ENCODE assay signal across 9 cellular contexts in the genomic region with DNA sequence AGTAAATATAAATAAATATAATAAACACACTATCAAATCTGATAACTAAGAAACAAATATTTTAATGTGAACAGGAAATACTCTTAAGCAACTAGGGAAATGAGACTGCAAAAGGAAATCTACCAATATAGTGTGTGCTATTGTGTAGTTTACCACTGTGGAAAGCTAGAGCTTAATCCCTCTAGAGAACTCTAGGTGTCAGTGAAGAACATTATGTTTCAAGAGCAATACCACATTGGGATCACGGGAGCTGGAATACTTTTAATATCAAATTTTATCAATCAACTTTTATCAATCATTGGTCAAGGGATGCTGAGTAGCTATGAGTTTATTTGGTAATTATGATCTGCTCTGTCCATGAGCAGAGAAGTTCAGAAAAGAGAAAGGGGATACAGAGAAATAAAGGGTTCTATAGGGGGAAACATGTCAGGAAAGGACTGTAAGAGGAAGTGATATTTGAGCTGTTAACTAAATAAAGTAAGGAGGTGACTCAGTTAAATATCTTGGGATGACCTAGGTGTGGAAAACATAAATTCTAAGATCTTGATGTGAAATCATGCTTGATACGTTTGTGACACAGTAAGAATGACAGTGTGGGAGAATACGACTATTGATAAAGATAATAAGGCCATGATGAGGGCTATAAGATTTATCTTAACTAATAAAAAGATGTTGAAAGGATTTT.
DNase-seq lines count a peak whose midpoint lies in the region; ATAC-seq, FAIRE-seq and TF ChIP-seq lines count a peak whose summit lies in the region.
"Had no signal": no experiment of that assay in that cellular context is flagged by ENCODE, and none has a peak within 500 bp of the region (broad histone marks: within the 10 kb centered on the region; RNA-seq: fewer than 3 reads in every experiment).

No MANE protein-coding gene starts in this region.

- no peaks in the 10 kb centered on the region for H3K79me2 ChIP-seq in HCT116 (ENCODE audit: insufficient read depth, low read length)

- H3K27me3 ChIP-seq in HCT116 (ENCODE audit: insufficient read depth, low read length) (no peaks in the 10 kb centered on the region), RWPE2 (ENCODE audit: insufficient read depth, poor library complexity, severe bottlenecking) (no peaks in the 10 kb centered on the region)

- TF ChIP-seq POLR2A in HCT116 (IDR thresholded peaks at IDR 0.05; ENCODE audit: borderline replicate concordance, extremely low read depth, insufficient read depth, insufficient read length) = no peak

- peak overlapping the region; percentile 87 for H2AFZ ChIP-seq in HCT116 (ENCODE audit: low read depth, low read length, poor library complexity, severe bottlenecking)

- H3K9me2 ChIP-seq in HCT116 (ENCODE audit: insufficient read depth) = no peaks in the 10 kb centered on the region

- ATAC-seq in HCT116 (peak; percentile 87), RWPE2 (ENCODE audit: low read depth) (peak; percentile 88), GM21526 (IDR thresholded peaks at IDR 0.05; ENCODE audit: low FRiP score, unreplicated experiment) (no peak)
- no peak for ATAC-seq in effector memory CD8-positive, alpha-beta T cell (replicated peaks)
- no peak for ATAC-seq in activated T-cell treated with anti-CD3 and anti-CD28 coated beads, Interleukin-2, amount 50 U/mL, for 4 hours

- no peaks in the 10 kb centered on the region for H3K4me1 Mint-ChIP-seq in effector memory CD8-positive, alpha-beta T cell (ENCODE audit: low read depth in 2 of 2)
- H3K4me1 Mint-ChIP-seq in activated T-cell treated with anti-CD3 and anti-CD28 coated beads, Interleukin-2, amount 50 U/mL, for 4 hours (ENCODE audit: low read depth) = no peaks in the 10 kb centered on the region

- no peaks in the 10 kb centered on the region for H3K36me3 Mint-ChIP-seq in effector memory CD8-positive, alpha-beta T cell (ENCODE audit: insufficient read depth)
- no peaks in the 10 kb centered on the region for H3K36me3 Mint-ChIP-seq in activated T-cell treated with anti-CD3 and anti-CD28 coated beads, Interleukin-2, amount 50 U/mL, for 4 hours (ENCODE audit: insufficient read depth)

- no peaks in the 10 kb centered on the region for H3K9me3 ChIP-seq in HCT116 (ENCODE audit: control insufficient read depth in 1 of 2, insufficient read depth in 1 of 2, low read depth in 1 of 2, low read length in 2 of 2)
- H3K9me3 ChIP-seq in RWPE2 (ENCODE audit: severe bottlenecking) = no peaks in the 10 kb centered on the region

- no TSS peak for BruUV-seq in HCT116 (replicated peaks; lab: Mats Ljungman, UMichigan)

- no peaks in the 10 kb centered on the region for H3K4me1 ChIP-seq in HCT116 (ENCODE audit: control insufficient read depth in 1 of 2, insufficient read depth in 2 of 2, low read length in 2 of 2)
- peaks cover 7% of the 10 kb centered on the region for H3K4me1 ChIP-seq in RWPE2 (ENCODE audit: insufficient read depth, poor library complexity, severe bottlenecking)

- CTCF ChIA-PET in HCT116 (lab: Charles Lee) = interaction anchor here (0.8 to 2.0 kb wide), 4 partner anchors 84 to 922 kb away, joined by 3 to 20 read pairs (median 3); partner anchors contain the start of gene ALCAM

- peak; percentile 18 for DNase-seq in HCT116 (ENCODE audit: low read depth, low spot score)
- no peak for DNase-seq in RWPE2 (ENCODE audit: low spot score)
- peak; percentile 34 for DNase-seq in foreskin melanocyte
- DNase-seq in effector memory CD8-positive, alpha-beta T cell = no peak
- DNase-seq in activated T-cell treated with anti-CD3 and anti-CD28 coated beads, Interleukin-2, amount 50 U/mL, for 4 hours = no peak
- DNase-seq in stimulated activated CD4-positive, alpha-beta T cell treated with anti-CD3 and anti-CD28 coated beads, Interleukin-2, amount 100 ng/mL, for 48 hours = no peak
- DNase-seq: activated effector memory CD4-positive, alpha-beta T cell treated with Interleukin-2 at 50 U/mL for 16 hours had no signal

- H3K27me3 Mint-ChIP-seq in effector memory CD8-positive, alpha-beta T cell = peaks cover 6 to 11% of the 10 kb centered on the region in 2 donors
- H3K27me3 Mint-ChIP-seq in activated T-cell treated with anti-CD3 and anti-CD28 coated beads, Interleukin-2, amount 50 U/mL, for 4 hours (ENCODE audit: low read depth) = peaks cover 8% of the 10 kb centered on the region

- no peak overlapping the region for H3K27ac Mint-ChIP-seq in effector memory CD8-positive, alpha-beta T cell

- H4K20me1 ChIP-seq in HCT116 (ENCODE audit: insufficient read depth) = no peaks in the 10 kb centered on the region

- POLR2A ChIA-PET in HCT116 (lab: Charles Lee) = interaction anchor here (1.4 to 1.8 kb wide), 2 partner anchors 762 to 765 kb away, joined by 3 to 8 read pairs; no protein-coding TSS in a partner anchor

- no peak overlapping the region for H3K4me2 ChIP-seq in HCT116 (ENCODE audit: low read length)

- H3K27ac ChIP-seq in HCT116 (ENCODE audit: low read depth, low read length) (no peak overlapping the region), RWPE2 (ENCODE audit: poor library complexity, severe bottlenecking) (no peak overlapping the region)

- TF ChIP-seq CTCF in HCT116 (IDR thresholded peaks at IDR 0.05 in 2 of 3, conservative IDR thresholded peaks at IDR 0.05 in 1 of 3; ENCODE audit: borderline replicate concordance in 1 of 3, insufficient read depth in 1 of 3, low read depth in 2 of 3, low read length in 2 of 3) (peak; percentile 9 to 46 (median 31); a peak in 4 of 6 replicates), RWPE2 (IDR thresholded peaks at IDR 0.05; ENCODE audit: poor library complexity, severe bottlenecking) (peak; percentile 60)

- FAIRE-seq in A204.1 (lab: Jason Lieb, UNC) = peak; percentile 34

- no peaks in the 10 kb centered on the region for H3K9me3 Mint-ChIP-seq in effector memory CD8-positive, alpha-beta T cell
- no peaks in the 10 kb centered on the region for H3K9me3 Mint-ChIP-seq in activated T-cell treated with anti-CD3 and anti-CD28 coated beads, Interleukin-2, amount 50 U/mL, for 4 hours

- H3K36me3 ChIP-seq in HCT116 (ENCODE audit: control insufficient read depth in 1 of 2, insufficient read depth in 2 of 2, low read length in 2 of 2) (no peaks in the 10 kb centered on the region), RWPE2 (ENCODE audit: low read depth) (no peaks in the 10 kb centered on the region)

- RAD21 ChIA-PET in HCT116 (lab: Charles Lee; ENCODE audit: low non-redundant PET in 1 of 2, low total read pairs in 2 of 2, uncharacterized antibody in 2 of 2, unreplicated experiment in 2 of 2) = no interaction called here

- H3K4me3 ChIP-seq in HCT116 (replicated peaks in 1 of 2; ENCODE audit: low read depth in 1 of 2, low read length in 2 of 2) (no peak overlapping the region), RWPE2 (ENCODE audit: severe bottlenecking) (peak overlapping the region; percentile 7)

- H3K4me3 Mint-ChIP-seq in effector memory CD8-positive, alpha-beta T cell = no peak overlapping the region
- no peak overlapping the region for H3K4me3 Mint-ChIP-seq in activated T-cell treated with anti-CD3 and anti-CD28 coated beads, Interleukin-2, amount 50 U/mL, for 4 hours

- no peak overlapping the region for H3K9ac ChIP-seq in HCT116 (ENCODE audit: low read length)

- intact Hi-C loops in HCT116 (cut with micrococcal nuclease) = loop anchor here (2.0 kb wide), 1 partner anchor 762 kb away; the partner anchor contains the start of gene ALCAM

- TF ChIP-seq RAD21 in HCT116 (IDR thresholded peaks at IDR 0.05; ENCODE audit: low read depth) = peak; percentile 52

TF ChIP-seq in HCT116, 20 proteins besides CTCF, POLR2A, EP300 and RAD21:
- TF ChIP-seq JUND (IDR thresholded peaks at IDR 0.05) (no peak), CBX3 (IDR thresholded peaks at IDR 0.05; ENCODE audit: low read depth) (no peak)

Comparison
In these comparisons a context has a peak if more than half of its experiments do, and no peak if none do; other contexts are left out.
1. ATAC-seq: peak in HCT116 (single experiment) and RWPE2 (single experiment); none in effector memory CD8-positive, alpha-beta T cell (single experiment), GM21526 (single experiment) and activated T-cell treated with anti-CD3 and anti-CD28 coated beads, Interleukin-2, amount 50 U/mL, for 4 hours (0 of 2).
2. DNase-seq: peak in HCT116 (single experiment) and foreskin melanocyte (single experiment); none in RWPE2 (single experiment), effector memory CD8-positive, alpha-beta T cell (0 of 3), activated T-cell treated with anti-CD3 and anti-CD28 coated beads, Interleukin-2, amount 50 U/mL, for 4 hours (single experiment) and stimulated activated CD4-positive, alpha-beta T cell treated with anti-CD3 and anti-CD28 coated beads, Interleukin-2, amount 100 ng/mL, for 48 hours (0 of 2).